Comparison of ENCODE assay signal across 1 cellular context in the genomic region with DNA sequence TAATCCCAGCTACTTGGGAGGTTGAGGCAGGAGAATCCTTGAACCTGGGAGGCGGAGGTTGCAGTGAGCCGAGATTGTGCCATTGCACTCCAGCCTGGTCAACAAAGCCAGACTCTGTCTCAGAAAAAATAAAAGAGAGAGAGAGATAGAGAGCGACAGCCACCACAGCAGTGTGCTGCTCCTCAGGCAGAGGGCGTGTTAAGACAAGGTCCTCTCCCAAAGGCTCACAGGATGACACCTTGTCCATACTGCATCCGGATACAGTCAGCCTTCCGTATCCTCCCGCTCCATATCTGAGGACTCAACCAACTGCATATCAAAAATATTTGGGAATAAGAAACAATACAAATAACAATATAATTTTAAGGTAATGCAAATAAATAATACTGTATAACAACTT.
TF ChIP-seq lines count a peak whose summit lies in the region.

No MANE protein-coding gene starts in this region.

TF ChIP-seq in WTC11, 78 proteins besides CTCF, POLR2A, EP300 and RAD21:
- TF ChIP-seq NR1H2 (CRISPR knock-in tag; IDR thresholded peaks at IDR 0.05) = no peak
- TF ChIP-seq, protein P1, sequence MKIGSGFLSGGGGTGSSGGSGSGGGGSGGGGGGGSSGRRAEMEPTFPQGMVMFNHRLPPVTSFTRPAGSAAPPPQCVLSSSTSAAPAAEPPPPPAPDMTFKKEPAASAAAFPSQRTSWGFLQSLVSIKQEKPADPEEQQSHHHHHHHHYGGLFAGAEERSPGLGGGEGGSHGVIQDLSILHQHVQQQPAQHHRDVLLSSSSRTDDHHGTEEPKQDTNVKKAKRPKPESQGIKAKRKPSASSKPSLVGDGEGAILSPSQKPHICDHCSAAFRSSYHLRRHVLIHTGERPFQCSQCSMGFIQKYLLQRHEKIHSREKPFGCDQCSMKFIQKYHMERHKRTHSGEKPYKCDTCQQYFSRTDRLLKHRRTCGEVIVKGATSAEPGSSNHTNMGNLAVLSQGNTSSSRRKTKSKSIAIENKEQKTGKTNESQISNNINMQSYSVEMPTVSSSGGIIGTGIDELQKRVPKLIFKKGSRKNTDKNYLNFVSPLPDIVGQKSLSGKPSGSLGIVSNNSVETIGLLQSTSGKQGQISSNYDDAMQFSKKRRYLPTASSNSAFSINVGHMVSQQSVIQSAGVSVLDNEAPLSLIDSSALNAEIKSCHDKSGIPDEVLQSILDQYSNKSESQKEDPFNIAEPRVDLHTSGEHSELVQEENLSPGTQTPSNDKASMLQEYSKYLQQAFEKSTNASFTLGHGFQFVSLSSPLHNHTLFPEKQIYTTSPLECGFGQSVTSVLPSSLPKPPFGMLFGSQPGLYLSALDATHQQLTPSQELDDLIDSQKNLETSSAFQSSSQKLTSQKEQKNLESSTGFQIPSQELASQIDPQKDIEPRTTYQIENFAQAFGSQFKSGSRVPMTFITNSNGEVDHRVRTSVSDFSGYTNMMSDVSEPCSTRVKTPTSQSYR (CRISPR knock-in tag; IDR thresholded peaks at IDR 0.05) = no peak
- no peak for TF ChIP-seq ZNF396 (CRISPR knock-in tag; IDR thresholded peaks at IDR 0.05; ENCODE audit: borderline replicate concordance)
- TF ChIP-seq, protein P2, sequence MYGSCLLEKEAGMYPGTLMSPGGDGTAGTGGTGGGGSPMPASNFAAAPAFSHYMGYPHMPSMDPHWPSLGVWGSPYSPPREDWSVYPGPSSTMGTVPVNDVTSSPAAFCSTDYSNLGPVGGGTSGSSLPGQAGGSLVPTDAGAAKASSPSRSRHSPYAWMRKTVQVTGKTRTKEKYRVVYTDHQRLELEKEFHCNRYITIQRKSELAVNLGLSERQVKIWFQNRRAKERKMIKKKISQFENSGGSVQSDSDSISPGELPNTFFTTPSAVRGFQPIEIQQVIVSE (CRISPR knock-in tag; IDR thresholded peaks at IDR 0.05; ENCODE audit: borderline replicate concordance) = no peak
- TF ChIP-seq GABPB1 (CRISPR knock-in tag; IDR thresholded peaks at IDR 0.05) = no peak
- TF ChIP-seq NFATC4 (CRISPR knock-in tag; IDR thresholded peaks at IDR 0.05) = no peak
- TF ChIP-seq TEAD4 (CRISPR knock-in tag; IDR thresholded peaks at IDR 0.05) = no peak
- TF ChIP-seq, protein P3, sequence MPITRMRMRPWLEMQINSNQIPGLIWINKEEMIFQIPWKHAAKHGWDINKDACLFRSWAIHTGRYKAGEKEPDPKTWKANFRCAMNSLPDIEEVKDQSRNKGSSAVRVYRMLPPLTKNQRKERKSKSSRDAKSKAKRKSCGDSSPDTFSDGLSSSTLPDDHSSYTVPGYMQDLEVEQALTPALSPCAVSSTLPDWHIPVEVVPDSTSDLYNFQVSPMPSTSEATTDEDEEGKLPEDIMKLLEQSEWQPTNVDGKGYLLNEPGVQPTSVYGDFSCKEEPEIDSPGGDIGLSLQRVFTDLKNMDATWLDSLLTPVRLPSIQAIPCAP (CRISPR knock-in tag; IDR thresholded peaks at IDR 0.05) = no peak
- TF ChIP-seq, protein P4, sequence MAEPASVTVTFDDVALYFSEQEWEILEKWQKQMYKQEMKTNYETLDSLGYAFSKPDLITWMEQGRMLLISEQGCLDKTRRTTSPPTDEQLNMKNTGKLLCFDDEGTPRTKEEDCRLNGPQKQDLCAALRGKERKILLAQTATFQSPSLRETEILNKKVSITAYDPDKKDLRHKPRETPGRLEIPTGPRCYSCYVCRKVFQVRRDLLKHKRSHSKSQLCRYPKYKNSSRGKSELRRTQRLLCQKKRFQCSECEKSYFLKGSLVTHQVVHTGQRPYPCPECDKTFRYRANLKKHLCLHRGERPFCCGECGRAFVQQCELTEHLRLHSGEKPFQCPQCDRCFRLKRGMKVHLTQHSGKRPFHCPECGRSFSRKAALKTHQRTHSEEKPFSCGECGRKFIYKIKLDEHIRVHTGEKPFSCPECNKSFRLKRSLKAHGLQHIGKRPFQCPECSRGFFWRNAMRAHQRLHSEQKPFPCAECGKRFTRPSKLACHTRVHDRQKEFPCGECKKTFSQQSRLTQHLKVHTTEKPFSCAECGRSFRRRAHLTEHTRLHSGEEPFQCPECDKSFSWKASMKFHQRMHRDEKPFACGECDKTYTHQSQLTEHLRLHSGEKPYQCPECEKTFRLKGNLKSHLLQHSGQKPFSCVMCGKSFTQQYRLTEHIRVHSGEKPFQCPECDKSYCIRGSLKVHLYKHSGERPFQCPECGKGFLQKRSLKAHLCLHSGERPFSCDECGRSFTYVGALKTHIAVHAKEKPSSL (CRISPR knock-in tag; conservative IDR thresholded peaks at IDR 0.05) = no peak
- TF ChIP-seq ZNF416 (CRISPR knock-in tag; IDR thresholded peaks at IDR 0.05) = no peak
- TF ChIP-seq FOXP1 (CRISPR knock-in tag; IDR thresholded peaks at IDR 0.05; ENCODE audit: borderline replicate concordance) = no peak
- no peak for TF ChIP-seq EMX1 (CRISPR knock-in tag; IDR thresholded peaks at IDR 0.05)
- TF ChIP-seq ZNF121 (CRISPR knock-in tag; IDR thresholded peaks at IDR 0.05) = no peak
- TF ChIP-seq, protein P5, sequence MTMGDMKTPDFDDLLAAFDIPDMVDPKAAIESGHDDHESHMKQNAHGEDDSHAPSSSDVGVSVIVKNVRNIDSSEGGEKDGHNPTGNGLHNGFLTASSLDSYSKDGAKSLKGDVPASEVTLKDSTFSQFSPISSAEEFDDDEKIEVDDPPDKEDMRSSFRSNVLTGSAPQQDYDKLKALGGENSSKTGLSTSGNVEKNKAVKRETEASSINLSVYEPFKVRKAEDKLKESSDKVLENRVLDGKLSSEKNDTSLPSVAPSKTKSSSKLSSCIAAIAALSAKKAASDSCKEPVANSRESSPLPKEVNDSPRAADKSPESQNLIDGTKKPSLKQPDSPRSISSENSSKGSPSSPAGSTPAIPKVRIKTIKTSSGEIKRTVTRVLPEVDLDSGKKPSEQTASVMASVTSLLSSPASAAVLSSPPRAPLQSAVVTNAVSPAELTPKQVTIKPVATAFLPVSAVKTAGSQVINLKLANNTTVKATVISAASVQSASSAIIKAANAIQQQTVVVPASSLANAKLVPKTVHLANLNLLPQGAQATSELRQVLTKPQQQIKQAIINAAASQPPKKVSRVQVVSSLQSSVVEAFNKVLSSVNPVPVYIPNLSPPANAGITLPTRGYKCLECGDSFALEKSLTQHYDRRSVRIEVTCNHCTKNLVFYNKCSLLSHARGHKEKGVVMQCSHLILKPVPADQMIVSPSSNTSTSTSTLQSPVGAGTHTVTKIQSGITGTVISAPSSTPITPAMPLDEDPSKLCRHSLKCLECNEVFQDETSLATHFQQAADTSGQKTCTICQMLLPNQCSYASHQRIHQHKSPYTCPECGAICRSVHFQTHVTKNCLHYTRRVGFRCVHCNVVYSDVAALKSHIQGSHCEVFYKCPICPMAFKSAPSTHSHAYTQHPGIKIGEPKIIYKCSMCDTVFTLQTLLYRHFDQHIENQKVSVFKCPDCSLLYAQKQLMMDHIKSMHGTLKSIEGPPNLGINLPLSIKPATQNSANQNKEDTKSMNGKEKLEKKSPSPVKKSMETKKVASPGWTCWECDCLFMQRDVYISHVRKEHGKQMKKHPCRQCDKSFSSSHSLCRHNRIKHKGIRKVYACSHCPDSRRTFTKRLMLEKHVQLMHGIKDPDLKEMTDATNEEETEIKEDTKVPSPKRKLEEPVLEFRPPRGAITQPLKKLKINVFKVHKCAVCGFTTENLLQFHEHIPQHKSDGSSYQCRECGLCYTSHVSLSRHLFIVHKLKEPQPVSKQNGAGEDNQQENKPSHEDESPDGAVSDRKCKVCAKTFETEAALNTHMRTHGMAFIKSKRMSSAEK (CRISPR knock-in tag; IDR thresholded peaks at IDR 0.05; ENCODE audit: borderline replicate concordance) = no peak
- TF ChIP-seq, protein P6, sequence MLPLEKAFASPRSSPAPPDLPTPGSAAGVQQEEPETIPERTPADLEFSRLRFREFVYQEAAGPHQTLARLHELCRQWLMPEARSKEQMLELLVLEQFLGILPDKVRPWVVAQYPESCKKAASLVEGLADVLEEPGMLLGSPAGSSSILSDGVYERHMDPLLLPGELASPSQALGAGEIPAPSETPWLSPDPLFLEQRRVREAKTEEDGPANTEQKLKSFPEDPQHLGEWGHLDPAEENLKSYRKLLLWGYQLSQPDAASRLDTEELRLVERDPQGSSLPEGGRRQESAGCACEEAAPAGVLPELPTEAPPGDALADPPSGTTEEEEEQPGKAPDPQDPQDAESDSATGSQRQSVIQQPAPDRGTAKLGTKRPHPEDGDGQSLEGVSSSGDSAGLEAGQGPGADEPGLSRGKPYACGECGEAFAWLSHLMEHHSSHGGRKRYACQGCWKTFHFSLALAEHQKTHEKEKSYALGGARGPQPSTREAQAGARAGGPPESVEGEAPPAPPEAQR (CRISPR knock-in tag; IDR thresholded peaks at IDR 0.05) = no peak
- no peak for TF ChIP-seq SMAD3 (CRISPR knock-in tag; IDR thresholded peaks at IDR 0.05; ENCODE audit: borderline replicate concordance)
